Comparison of ENCODE assay signal across 8 cellular contexts in the genomic region with DNA sequence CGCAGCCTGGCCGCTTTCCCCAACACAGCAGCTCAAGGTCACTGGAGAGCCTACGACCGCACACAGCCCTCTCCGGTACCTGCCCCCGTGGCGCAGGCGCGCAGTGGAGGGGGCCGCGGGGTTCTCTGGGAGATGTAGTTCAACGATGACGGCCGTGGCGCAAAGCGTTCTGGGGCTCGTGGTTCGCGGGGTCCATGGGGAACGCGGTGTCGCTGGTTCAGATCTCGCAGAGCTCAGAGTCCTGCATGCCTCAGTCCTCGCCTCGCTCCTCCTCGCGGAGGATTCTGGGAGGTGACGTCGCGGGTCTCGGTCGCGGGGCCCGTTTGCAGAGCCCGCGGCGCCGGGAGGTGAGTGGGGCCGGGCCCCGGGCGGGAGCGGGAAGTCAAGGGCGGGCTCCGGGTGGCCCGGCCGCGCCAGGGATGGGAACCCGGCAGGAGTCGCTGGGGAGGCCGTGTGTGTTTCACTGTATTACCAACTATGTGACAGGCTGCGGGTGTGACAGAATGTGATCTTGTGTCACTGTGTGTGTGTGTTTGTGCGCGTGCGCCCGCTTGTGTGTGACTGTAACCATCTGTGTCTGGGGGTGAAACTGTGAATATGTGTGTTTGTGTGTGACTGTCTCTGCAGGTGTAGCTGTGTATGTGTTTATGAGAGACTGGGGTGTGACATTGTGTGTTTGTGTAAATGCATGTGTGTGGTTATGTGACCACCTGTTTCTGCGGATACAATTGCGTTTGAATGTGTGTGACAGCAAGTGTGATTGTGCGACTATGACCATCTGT. TPM values are rescaled to one million over a fixed set of nuclear protein-coding genes. Genes with fewer than 3 reads are reported as not detected.
DNase-seq lines count a peak whose midpoint lies in the region; ATAC-seq, FAIRE-seq and TF ChIP-seq lines count a peak whose summit lies in the region.

A gene (plus strand): TSS at position 220 of the 782 bp plus-strand sequence. CDS start 3,100 bp downstream, outside the sequence.

- TF ChIP-seq CTCF in heart right ventricle (IDR thresholded peaks at IDR 0.05) = peak in 3 of 9 donors; percentile 10 to 33 (median 29)
- no peak for TF ChIP-seq CTCF in type B pancreatic cell (conservative IDR thresholded peaks at IDR 0.05)

- H3K4me3 ChIP-seq in heart right ventricle = peak within 1 kb of the TSS; percentile 45 to 83 (median 66)

- DNase-seq in GM12891 (ENCODE audit: insufficient read length, low spot score) (peak; percentile 93), NCI-H1436 (lab: John Stamatoyannopoulos, UW) (peak; percentile 96), T follicular helper cell (ENCODE audit: low read depth) (peak; percentile 95), amniotic stem cell (lab: John Stamatoyannopoulos, UW) (peak; percentile 96), heart right ventricle (peak; percentile 98), pons (ENCODE audit: low spot score) (peak; percentile 96), type B pancreatic cell (ENCODE audit: extremely low spot score, unreplicated experiment) (peak; percentile 99)

- no peaks in the 10 kb centered on the region for H3K27me3 ChIP-seq in heart right ventricle

- H3K4me1 Mint-ChIP-seq in type B pancreatic cell (ENCODE audit: unreplicated experiment) = peaks cover 13% of the 10 kb centered on the region

- FAIRE-seq in GM12891 (lab: Jason Lieb, UNC) = peak; percentile 99

- H3K9me3 ChIP-seq in heart right ventricle = peaks cover 0 to 52% (median 0%) of the 10 kb centered on the region in 11 donors

- ATAC-seq in HG02798 (IDR thresholded peaks at IDR 0.05; ENCODE audit: poor library complexity, unreplicated experiment) (peak; percentile 95), heart right ventricle (peak; percentile 98 to 100 (median 99))

- WGBS in heart right ventricle, 2 donors = 0 to 1% methylated on average over 58 of the region's 58 CpGs

- peaks cover 12% of the 10 kb centered on the region for H3K36me3 Mint-ChIP-seq in type B pancreatic cell

- no peaks in the 10 kb centered on the region for H3K9me3 Mint-ChIP-seq in type B pancreatic cell

- H3K27me3 Mint-ChIP-seq in type B pancreatic cell = no peaks in the 10 kb centered on the region

- H3K27ac ChIP-seq in heart right ventricle = peak within 1 kb of the TSS; percentile 63 to 92 (median 83)

- intact Hi-C loops in heart right ventricle (cut with DNase I) = loop anchor here in 5 of 10 donors (1.0 to 10.0 kb wide), 8 partner anchors 37 to 159 kb away; a partner anchor contains a TSS

- peaks cover 0 to 20% (median 11%) of the 10 kb centered on the region in 9 donors for H3K4me1 ChIP-seq in heart right ventricle

- H3K27ac Mint-ChIP-seq in type B pancreatic cell = peak within 1 kb of the TSS; percentile 97

- TF ChIP-seq POLR2A in GM12891 (IDR thresholded peaks at IDR 0.05; ENCODE audit: low read depth, low read length) = peak; percentile 76; the same call in 1 of the 2 replicates

- H3K4me3 Mint-ChIP-seq in type B pancreatic cell = peak within 1 kb of the TSS; percentile 95

- peaks cover 0 to 29% (median 23%) of the 10 kb centered on the region in 9 donors for H3K36me3 ChIP-seq in heart right ventricle

TF ChIP-seq in GM12891, 5 proteins besides CTCF, POLR2A, EP300 and RAD21:
- TF ChIP-seq TAF1 (IDR thresholded peaks at IDR 0.05; ENCODE audit: low read depth, low read length) (peak; percentile 56), POLR2AphosphoS5 (IDR thresholded peaks at IDR 0.05; ENCODE audit: low read depth, low read length) (peak; percentile 50; the same call in 1 of the 2 replicates), PAX5 (IDR thresholded peaks at IDR 0.05; ENCODE audit: insufficient read depth, low read length, severe bottlenecking) (no peak), POU2F2 (IDR thresholded peaks at IDR 0.05; ENCODE audit: low read depth, low read length) (0 out of 2 replicates have a peak, but pooled peaks have one; percentile 14), SPI1 (IDR thresholded peaks at IDR 0.05; ENCODE audit: low read depth, low read length) (no peak)

RNA-seq across cellular contexts. Expression of the gene that starts here (rescaled TPM):
- polyA plus RNA-seq in GM12891 (2012; ENCODE audit: low read depth, missing spikeins) = 1.9 TPM
- total RNA-seq in heart right ventricle (1 to 10 TPM; 3.6 to 7.9 (median 6.1) TPM), type B pancreatic cell (ENCODE audit: low replicate concordance) (6.5 and 8.7 TPM in 2 replicates)
- 1 to 10 TPM; 2.5 to 4.7 TPM for polyA plus RNA-seq in heart right ventricle

Comparison
In these comparisons a context has a peak if more than half of its experiments do, and no peak if none do; other contexts are left out.
1. Peak in every context shown above with its lines: DNase-seq, ATAC-seq, H3K4me3 ChIP-seq and H3K27ac ChIP-seq.